Comparison of ENCODE assay signal across 15 cellular contexts in genomic region chr9:18979367-18979766, GRCh38. TPM values are rescaled to one million over a fixed set of nuclear protein-coding genes. Genes with fewer than 3 reads are reported as not detected.
DNase-seq lines count a peak whose midpoint lies in the region; ATAC-seq and TF ChIP-seq lines count a peak whose summit lies in the region.
"Had no signal": no experiment of that assay in that cellular context is flagged by ENCODE, and none has a peak within 500 bp of the region (broad histone marks: within the 10 kb centered on the region; RNA-seq: fewer than 3 reads in every experiment).

No MANE protein-coding gene starts in this region.

- H3K27me3 ChIP-seq in osteoblast (ENCODE audit: insufficient read depth, low read length), result no peaks in the 10 kb centered on the region

- DNase-seq in H4 (ENCODE audit: low spot score), result peak; percentile 39
- peak; percentile 71 for DNase-seq in SK-MEL-5 (ENCODE audit: low read depth, low spot score)
- DNase-seq in fibroblast of mammary gland (ENCODE audit: low read depth), result peak; percentile 73
- DNase-seq in osteoblast (ENCODE audit: insufficient read length, low spot score, missing footprints), result peak; percentile 72
- no peak for DNase-seq in HK-2 (ENCODE audit: unreplicated experiment)
- no peak for DNase-seq in SHP77 treated with DMSO at 0.1 percent for 48 hours (lab: John Stamatoyannopoulos, UW)
- DNase-seq in HUDEP-2 (lab: John Stamatoyannopoulos, UW; ENCODE audit: unreplicated experiment in 76 of 76), result no peak
- DNase-seq: CD4-positive, CD25-positive, alpha-beta regulatory T cell; kidney; naive thymus-derived CD4-positive, alpha-beta T cell; NCI-H2029; NCI-H748 treated with DMSO at 0.1 percent for 48 hours had no signal

- TF ChIP-seq CTCF in fibroblast of mammary gland (conservative IDR thresholded peaks at IDR 0.05; ENCODE audit: control insufficient read depth, insufficient read depth, low read depth, low read length) (no peak), osteoblast (IDR thresholded peaks at IDR 0.05; ENCODE audit: extremely low read depth, low read depth, low read length) (no peak)

- H3K9me3 ChIP-seq in osteoblast (ENCODE audit: low read depth, low read length), result peaks cover 7% of the 10 kb centered on the region

- H3K27ac ChIP-seq in osteoblast (ENCODE audit: low read depth, low read length), result peak overlapping the region; percentile 6

- ATAC-seq in HG03342 (IDR thresholded peaks at IDR 0.05; ENCODE audit: unreplicated experiment), result no peak
- ATAC-seq: esophagus mucosa; naive thymus-derived CD4-positive, alpha-beta T cell; WTC11 had no signal

- no peak overlapping the region for H3K4me2 ChIP-seq in osteoblast (ENCODE audit: insufficient read depth, low read length)

- in situ Hi-C loops in SK-MEL-5 (cut with HindIII; ENCODE audit: low pct_unique_long_range_greater_than_20kb, low sequenced_read_pairs), result no loop called here

- peaks cover 42% of the 10 kb centered on the region for H3K4me1 ChIP-seq in osteoblast (ENCODE audit: insufficient read depth, low read length)

- H3K4me3 ChIP-seq in fibroblast of mammary gland (ENCODE audit: control insufficient read depth, low read depth, low read length) (no peak overlapping the region), osteoblast (ENCODE audit: insufficient read depth, low read length) (no peak overlapping the region)

- no peaks in the 10 kb centered on the region for H3K36me3 ChIP-seq in osteoblast (ENCODE audit: insufficient read depth, low read length)

- H2AFZ ChIP-seq in osteoblast (ENCODE audit: low read length), result no peak overlapping the region

- H3K79me2 ChIP-seq in osteoblast (ENCODE audit: insufficient read depth, low read length), result no peaks in the 10 kb centered on the region

- no peaks in the 10 kb centered on the region for H4K20me1 ChIP-seq in osteoblast (ENCODE audit: insufficient read depth, low read length)

RNA-seq across cellular contexts. Expression of gene SAXO1, which starts 53.6 kb away (rescaled TPM):
- total RNA-seq in H4 (2014; rRNA removed; shearing (Covaris generic)), result under 0.01 TPM in 1 of 2 replicates, not detected in the other
- not detected in 2 replicates for total RNA-seq in SK-MEL-5 (2014; rRNA removed; shearing (Covaris generic))
- polyA plus RNA-seq in SK-MEL-5 (2015; cell fraction: cytosol; rRNA removed), result not detected in 2 replicates
- not detected in 2 replicates for polyA plus RNA-seq in SK-MEL-5 (2015; cell fraction: nucleus; rRNA removed)
- total RNA-seq in osteoblast, result under 0.01 TPM in 2 replicates
- total RNA-seq: esophagus mucosa had no signal

Comparison
In these comparisons a context has a peak if more than half of its experiments do, and no peak if none do; other contexts are left out.
1. DNase-seq: peak in H4 (single experiment), SK-MEL-5 (single experiment), fibroblast of mammary gland (single experiment) and osteoblast (single experiment); none in HK-2 (single experiment), SHP77 treated with DMSO at 0.1 percent for 48 hours (single experiment) and HUDEP-2 (0 of 76).